Comparison of ENCODE assay signal across 13 cellular contexts in the genomic region with DNA sequence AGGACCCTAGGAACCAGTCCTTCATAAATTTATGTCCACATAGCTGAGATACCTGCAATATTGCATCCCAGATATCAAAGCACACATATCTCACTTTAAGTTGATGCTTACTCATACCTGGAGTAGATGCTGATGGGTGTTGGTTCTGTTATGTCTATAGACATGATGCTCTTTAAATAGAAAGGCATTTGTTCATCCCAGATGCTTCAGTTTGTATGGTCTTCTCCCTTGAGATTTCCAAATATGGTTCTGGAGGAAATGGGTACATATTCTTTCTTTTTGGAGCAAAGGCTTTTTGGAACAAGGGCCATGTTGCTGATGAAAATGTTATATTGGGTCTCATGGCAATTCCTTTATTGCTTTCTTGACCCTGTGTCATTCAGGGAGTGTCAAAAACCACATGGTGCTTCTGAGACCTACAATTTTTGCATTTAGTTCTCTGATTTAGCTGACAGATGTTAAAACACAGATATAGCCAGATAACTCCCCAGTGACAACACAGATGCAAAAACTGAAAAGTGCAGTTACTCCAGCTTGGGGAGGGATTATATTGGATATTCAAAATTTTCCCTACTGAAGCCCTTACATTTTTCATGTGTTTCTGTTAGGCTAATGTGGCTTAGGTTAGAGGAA.
DNase-seq lines count a peak whose midpoint lies in the region; ATAC-seq and TF ChIP-seq lines count a peak whose summit lies in the region.
"Had no signal": no experiment of that assay in that cellular context is flagged by ENCODE, and none has a peak within 500 bp of the region (broad histone marks: within the 10 kb centered on the region; RNA-seq: fewer than 3 reads in every experiment).

No MANE protein-coding gene starts in this region.

- H3K27me3 ChIP-seq in BLaER1 (no peaks in the 10 kb centered on the region), left ventricle myocardium inferior (ENCODE audit: low read depth) (no peaks in the 10 kb centered on the region), ascending aorta (no peaks in the 10 kb centered on the region)
- H3K27me3 ChIP-seq: heart right ventricle had no signal

- H3K4me2 ChIP-seq in BLaER1: peak overlapping the region; percentile 22

- H3K36me3 ChIP-seq in BLaER1 (no peaks in the 10 kb centered on the region), left ventricle myocardium inferior (no peaks in the 10 kb centered on the region), ascending aorta (no peaks in the 10 kb centered on the region)
- H3K36me3 ChIP-seq: heart right ventricle had no signal

- H3K4me3 ChIP-seq in BLaER1 (no peak overlapping the region), left ventricle myocardium inferior (no peak overlapping the region), ascending aorta (no peak overlapping the region)
- H3K4me3 ChIP-seq: GM23248, heart right ventricle had no signal

- H3K4me1 ChIP-seq in BLaER1 (peaks cover 26% of the 10 kb centered on the region), left ventricle myocardium inferior (peaks cover 13% of the 10 kb centered on the region), ascending aorta (no peaks in the 10 kb centered on the region)

- H3K9me3 ChIP-seq in BLaER1: no peaks in the 10 kb centered on the region
- no peaks in the 10 kb centered on the region for H3K9me3 ChIP-seq in left ventricle myocardium inferior (replicated peaks)
- H3K9me3 ChIP-seq in ascending aorta: no peaks in the 10 kb centered on the region

- DNase-seq in cerebellar nuclear complex (lab: John Stamatoyannopoulos, UW) (no peak), left ventricle myocardium inferior (no peak), pons (ENCODE audit: low spot score) (no peak), ascending aorta (ENCODE audit: low spot score in 2 of 2) (no peak)
- DNase-seq: activated CD4-positive, alpha-beta memory T cell treated with anti-CD3 and anti-CD28 coated beads, Interleukin-2, amount 10 ng/mL, durations not matched to agents 7 days and 5 days; effector CD8-positive, alpha-beta T cell; GM23248; heart right ventricle; NCI-H1930 had no signal

- ATAC-seq in GM18867 (IDR thresholded peaks at IDR 0.05; ENCODE audit: unreplicated experiment) (peak; percentile 56), HG02678 (IDR thresholded peaks at IDR 0.05; ENCODE audit: unreplicated experiment) (peak; percentile 58), HG03520 (IDR thresholded peaks at IDR 0.05; ENCODE audit: unreplicated experiment) (peak; percentile 49)

- H3K27ac ChIP-seq in BLaER1: no peak overlapping the region
- no peak overlapping the region for H3K27ac ChIP-seq in left ventricle myocardium inferior (replicated peaks)
- H3K27ac ChIP-seq in ascending aorta: no peak overlapping the region
- H3K27ac ChIP-seq: GM23248, heart right ventricle had no signal

- TF ChIP-seq CTCF in left ventricle myocardium inferior (IDR thresholded peaks at IDR 0.05; ENCODE audit: borderline replicate concordance): no peak
- no peak for TF ChIP-seq CTCF in ascending aorta (IDR thresholded peaks at IDR 0.05)

- intact Hi-C loops in left ventricle myocardium inferior (cut with micrococcal nuclease) (no loop called here), ascending aorta (cut with DNase I) (loop anchor here (10.0 kb wide), 1 partner anchor 142 kb away; no protein-coding TSS in a partner anchor)

- no peaks in the 10 kb centered on the region for H4K20me1 ChIP-seq in BLaER1

- no peak overlapping the region for H3K9ac ChIP-seq in BLaER1
- H3K9ac ChIP-seq: GM23248 had no signal
